ENCODE assay signal across 1 cellular context in the genomic region with DNA sequence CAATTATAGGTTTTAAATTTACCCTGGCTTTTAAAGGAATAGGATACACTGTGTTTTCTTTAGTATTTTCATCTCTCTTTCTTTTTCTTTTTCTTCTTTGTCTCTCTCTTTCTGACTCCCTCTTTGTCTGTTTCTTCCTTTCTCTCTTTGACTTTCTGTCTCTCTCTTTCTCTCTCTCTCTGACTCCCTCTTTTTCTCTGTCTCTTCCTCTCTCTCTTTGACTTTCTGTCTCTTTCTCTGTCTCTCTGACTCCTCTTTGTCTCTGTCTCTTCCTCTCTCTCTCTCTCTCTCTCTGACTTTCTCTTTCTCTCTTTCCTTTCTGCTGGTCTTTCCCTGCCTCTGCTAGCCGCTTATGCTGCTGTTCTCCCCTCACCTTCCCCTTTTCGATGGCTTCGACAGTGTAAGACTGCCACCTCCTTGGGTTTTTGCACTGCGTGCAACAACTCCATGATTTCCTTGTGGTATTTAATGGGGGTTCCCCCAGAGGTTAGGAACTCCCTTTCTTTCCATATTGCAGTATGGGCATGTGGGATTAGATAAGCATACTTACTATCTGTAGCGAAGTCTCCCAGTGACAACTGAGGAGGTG. TPM values are rescaled to one million over a fixed set of nuclear protein-coding genes. Genes with fewer than 3 reads are reported as not detected.
"Had no signal": no experiment of that assay in that cellular context is flagged by ENCODE, and none has a peak within 500 bp of the region (broad histone marks: within the 10 kb centered on the region; RNA-seq: fewer than 3 reads in every experiment).

No MANE protein-coding gene starts in this region.

RNA-seq across cellular contexts. Expression of a gene that starts 21.5 kb away (rescaled TPM):
- total RNA-seq: activated B cell treated with CpG ODN at 0.5 μM for 24 hours had no signal
